Comparison of ENCODE assay signal across 34 cellular contexts in genomic region chr6:24193364-24193763, GRCh38.
"Had no signal": no experiment of that assay in that cellular context is flagged by ENCODE, and none has a peak within 500 bp of the region (broad histone marks: within the 10 kb centered on the region; RNA-seq: fewer than 3 reads in every experiment).

No MANE protein-coding gene starts in this region.

- H3K4me3 ChIP-seq: adrenal gland, body of pancreas, breast epithelium had no signal

- H3K4me1 ChIP-seq: adrenal gland, breast epithelium had no signal

- H3K27me3 ChIP-seq: adrenal gland, body of pancreas, brain microvascular endothelial cell, breast epithelium had no signal

- DNase-seq: activated B cell treated with CpG ODN at 0.5 μM for 24 hours; activated CD4-positive, alpha-beta memory T cell treated with anti-CD3 and anti-CD28 coated beads for 36 hours; activated CD4-positive, alpha-beta T cell treated with anti-CD3 and anti-CD28 coated beads for 4 hours; activated CD4-positive, alpha-beta T cell treated with anti-CD3 and anti-CD28 coated beads, Interleukin-2, amount 10 ng/mL, durations not matched to agents 24 days and 14 days; activated CD4-positive, alpha-beta T cell treated with anti-CD3 and anti-CD28 coated beads, Interleukin-2, amount 50 U/mL, for 1 hour; activated CD4-positive, alpha-beta T cell treated with anti-CD3 and anti-CD28 coated beads, Interleukin-2, amount 50 U/mL, for 4 hours; activated CD4-positive, CD25-positive, alpha-beta regulatory T cell treated with anti-CD3 and anti-CD28 coated beads, Interleukin-2, amount 50 U/mL, for 72 hours; activated CD8-positive, alpha-beta memory T cell treated with anti-CD3 and anti-CD28 coated beads, Interleukin-2, amount 50 U/mL, for 4 hours; activated CD8-positive, alpha-beta T cell treated with anti-CD3 and anti-CD28 coated beads for 36 hours; activated effector memory CD4-positive, alpha-beta T cell treated with anti-CD3 and anti-CD28 coated beads, Interleukin-2, amount 50 U/mL, for 16 hours; activated gamma-delta T cell treated with Interleukin-2 at 50 U/mL for 16 hours; activated naive CD4-positive, alpha-beta T cell; activated naive CD4-positive, alpha-beta T cell treated with anti-CD3 and anti-CD28 coated beads for 36 hours; activated naive CD4-positive, alpha-beta T cell treated with anti-CD3 and anti-CD28 coated beads, Interleukin-2, amount 50 U/mL, for 16 hours; activated naive CD8-positive, alpha-beta T cell treated with anti-CD3 and anti-CD28 coated beads for 36 hours; activated T-cell treated with anti-CD3 and anti-CD28 coated beads for 4 hours; activated T-cell treated with anti-CD3 and anti-CD28 coated beads, Interleukin-2, amount 50 U/mL, for 1 hour; activated T-cell treated with anti-CD3 and anti-CD28 coated beads, Interleukin-2, amount 50 U/mL, for 4 hours; activated T-cell treated with anti-CD3 and anti-CD28 coated beads, Interleukin-2, amount 50 U/mL, for 72 hours; adrenal gland; amniotic stem cell; aorta; body of pancreas; brain microvascular endothelial cell; central memory CD4-positive, alpha-beta T cell; T-helper 1 cell; T-helper 2 cell; T-helper 9 cell had no signal

- H3K9me3 ChIP-seq: adrenal gland, body of pancreas, breast epithelium had no signal

- H3K36me3 ChIP-seq: adrenal gland, brain microvascular endothelial cell, breast epithelium had no signal

- H3K27ac ChIP-seq: adrenal gland, body of pancreas, brain microvascular endothelial cell, breast epithelium had no signal

- H3K4me1 Mint-ChIP-seq: activated B cell treated with CpG ODN at 0.5 μM for 24 hours; activated CD4-positive, alpha-beta T cell treated with anti-CD3 and anti-CD28 coated beads, Interleukin-2, amount 10 ng/mL, durations not matched to agents 24 days and 14 days; activated naive CD8-positive, alpha-beta T cell treated with anti-CD3 and anti-CD28 coated beads for 36 hours; activated T-helper 17 cell treated with anti-CD3 and anti-CD28 coated beads, Interleukin-2, amount 50 U/mL, for 72 hours had no signal

- H3K4me3 Mint-ChIP-seq: activated B cell treated with CpG ODN at 0.5 μM for 24 hours; activated CD4-positive, alpha-beta memory T cell treated with anti-CD3 and anti-CD28 coated beads for 36 hours; activated CD4-positive, alpha-beta T cell treated with anti-CD3 and anti-CD28 coated beads, Interleukin-2, amount 10 ng/mL, durations not matched to agents 24 days and 14 days; activated CD8-positive, alpha-beta T cell treated with anti-CD3 and anti-CD28 coated beads for 36 hours; activated naive CD4-positive, alpha-beta T cell treated with anti-CD3 and anti-CD28 coated beads for 36 hours; activated naive CD8-positive, alpha-beta T cell treated with anti-CD3 and anti-CD28 coated beads for 36 hours; activated T-cell treated with anti-CD3 and anti-CD28 coated beads, Interleukin-2, amount 50 U/mL, for 4 hours; activated T-cell treated with anti-CD3 and anti-CD28 coated beads, Interleukin-2, amount 50 U/mL, for 72 hours; activated T-helper 1 cell treated with anti-CD3 and anti-CD28 coated beads, Interleukin-12 subunit alpha, Interleukin-12 subunit beta, Interleukin-2, Interleukin-4 antibody, amounts not matched to agents 30 ng/mL and 10 ng/mL and 1 ng/mL, durations not matched to agents 14 hours and 24 hours and 36 hours; activated T-helper 17 cell treated with anti-CD3 and anti-CD28 coated beads, Interleukin-2, amount 50 U/mL, for 72 hours; T-helper 1 cell treated with Interleukin-12 subunit alpha and Interleukin-12 subunit beta and Interleukin-4 antibody, amounts not matched to agents 30 μg/mL and 1 μg/mL, for 36 hours; T-helper 2 cell treated with Interferon-gamma antibody and Interleukin-4, amounts not matched to agents 5 μg/mL and 100 μg/mL, for 36 hours had no signal

- H3K9me3 Mint-ChIP-seq: activated B cell treated with CpG ODN at 0.5 μM for 24 hours; activated CD4-positive, alpha-beta memory T cell treated with anti-CD3 and anti-CD28 coated beads for 36 hours; activated CD4-positive, alpha-beta T cell treated with anti-CD3 and anti-CD28 coated beads, Interleukin-2, amount 10 ng/mL, durations not matched to agents 24 days and 14 days; activated CD8-positive, alpha-beta T cell treated with anti-CD3 and anti-CD28 coated beads for 36 hours; activated naive CD4-positive, alpha-beta T cell treated with anti-CD3 and anti-CD28 coated beads for 36 hours; activated naive CD4-positive, alpha-beta T cell treated with anti-CD3 and anti-CD28 coated beads, Interleukin-2, amount 50 U/mL, for 72 hours; activated naive CD8-positive, alpha-beta T cell treated with anti-CD3 and anti-CD28 coated beads for 36 hours; activated T-cell treated with anti-CD3 and anti-CD28 coated beads, Interleukin-2, amount 50 U/mL, for 4 hours; activated T-cell treated with anti-CD3 and anti-CD28 coated beads, Interleukin-2, amount 50 U/mL, for 72 hours; activated T-helper 1 cell treated with anti-CD3 and anti-CD28 coated beads, Interleukin-12 subunit alpha, Interleukin-12 subunit beta, Interleukin-2, Interleukin-4 antibody, amounts not matched to agents 30 ng/mL and 10 ng/mL and 1 ng/mL, durations not matched to agents 14 hours and 24 hours and 36 hours; activated T-helper 17 cell treated with anti-CD3 and anti-CD28 coated beads, Interleukin-2, amount 50 U/mL, for 72 hours; T-helper 1 cell treated with Interleukin-12 subunit alpha and Interleukin-12 subunit beta and Interleukin-4 antibody, amounts not matched to agents 30 μg/mL and 1 μg/mL, for 36 hours; T-helper 2 cell treated with Interferon-gamma antibody and Interleukin-4, amounts not matched to agents 5 μg/mL and 100 μg/mL, for 36 hours had no signal

- H3K36me3 Mint-ChIP-seq: activated CD4-positive, alpha-beta memory T cell treated with anti-CD3 and anti-CD28 coated beads for 36 hours; activated naive CD4-positive, alpha-beta T cell treated with anti-CD3 and anti-CD28 coated beads, Interleukin-2, amount 50 U/mL, for 72 hours; activated naive CD8-positive, alpha-beta T cell treated with anti-CD3 and anti-CD28 coated beads for 36 hours had no signal

- H3K27ac Mint-ChIP-seq: activated B cell treated with CpG ODN at 0.5 μM for 24 hours; activated CD4-positive, alpha-beta memory T cell treated with anti-CD3 and anti-CD28 coated beads for 36 hours; activated CD4-positive, alpha-beta T cell treated with anti-CD3 and anti-CD28 coated beads, Interleukin-2, amount 10 ng/mL, durations not matched to agents 24 days and 14 days; activated CD8-positive, alpha-beta T cell treated with anti-CD3 and anti-CD28 coated beads for 36 hours; activated naive CD4-positive, alpha-beta T cell treated with anti-CD3 and anti-CD28 coated beads for 36 hours; activated naive CD4-positive, alpha-beta T cell treated with anti-CD3 and anti-CD28 coated beads, Interleukin-2, amount 50 U/mL, for 72 hours; activated naive CD8-positive, alpha-beta T cell treated with anti-CD3 and anti-CD28 coated beads for 36 hours; activated T-cell treated with anti-CD3 and anti-CD28 coated beads, Interleukin-2, amount 50 U/mL, for 72 hours; activated T-helper 1 cell treated with anti-CD3 and anti-CD28 coated beads, Interleukin-12 subunit alpha, Interleukin-12 subunit beta, Interleukin-2, Interleukin-4 antibody, amounts not matched to agents 30 ng/mL and 10 ng/mL and 1 ng/mL, durations not matched to agents 14 hours and 24 hours and 36 hours; activated T-helper 17 cell treated with anti-CD3 and anti-CD28 coated beads, Interleukin-2, amount 50 U/mL, for 72 hours; T-helper 1 cell treated with Interleukin-12 subunit alpha and Interleukin-12 subunit beta and Interleukin-4 antibody, amounts not matched to agents 30 μg/mL and 1 μg/mL, for 36 hours; T-helper 2 cell treated with Interferon-gamma antibody and Interleukin-4, amounts not matched to agents 5 μg/mL and 100 μg/mL, for 36 hours had no signal
